ENCODE assay signal across 21 cellular contexts in genomic region chr2:48165066-48165753, GRCh38.
"Had no signal": no experiment of that assay in that cellular context is flagged by ENCODE, and none has a peak within 500 bp of the region (broad histone marks: within the 10 kb centered on the region; RNA-seq: fewer than 3 reads in every experiment).

No MANE protein-coding gene starts in this region.

- DNase-seq: activated CD4-positive, alpha-beta memory T cell treated with anti-CD3 and anti-CD28 coated beads for 36 hours; activated CD4-positive, alpha-beta T cell treated with anti-CD3 and anti-CD28 coated beads for 4 hours; activated CD8-positive, alpha-beta memory T cell treated with anti-CD3 and anti-CD28 coated beads, Interleukin-2, amount 10 ng/mL, durations not matched to agents 7 days and 5 days; amniotic stem cell; dermis blood vessel endothelial cell; effector memory CD4-positive, alpha-beta T cell; esophagus squamous epithelium; foreskin fibroblast; left cardiac atrium; lower lobe of right lung; naive thymus-derived CD8-positive, alpha-beta T cell; retina; spleen; stimulated activated CD4-positive, alpha-beta T cell treated with anti-CD3 and anti-CD28 coated beads, Interleukin-4, amount 100 ng/mL, for 4 hours; upper lobe of left lung had no signal

- H3K4me3 Mint-ChIP-seq: activated CD4-positive, alpha-beta memory T cell treated with anti-CD3 and anti-CD28 coated beads for 36 hours; activated CD8-positive, alpha-beta memory T cell treated with anti-CD3 and anti-CD28 coated beads, Interleukin-2, amount 10 ng/mL, durations not matched to agents 7 days and 5 days; activated naive CD8-positive, alpha-beta T cell; naive thymus-derived CD8-positive, alpha-beta T cell; stimulated activated memory B cell treated with anti-CD40 and anti-IgM and Interleukin-4, amounts not matched to agents 10 μg/mL and 1 μg/mL and 100 μg/mL, for 72 hours; T-helper 1 cell treated with Interleukin-12 subunit alpha and Interleukin-12 subunit beta and Interleukin-4 antibody, amounts not matched to agents 30 μg/mL and 1 μg/mL, for 36 hours; WTC11 had no signal

- H3K36me3 Mint-ChIP-seq: stimulated activated memory B cell treated with anti-CD40 and anti-IgM and Interleukin-4, amounts not matched to agents 10 μg/mL and 1 μg/mL and 100 μg/mL, for 72 hours had no signal

- H3K36me3 ChIP-seq: esophagus squamous epithelium, lower lobe of right lung, spleen, thoracic aorta, upper lobe of left lung had no signal

- H3K27ac Mint-ChIP-seq: activated CD4-positive, alpha-beta memory T cell treated with anti-CD3 and anti-CD28 coated beads for 36 hours; activated CD8-positive, alpha-beta memory T cell treated with anti-CD3 and anti-CD28 coated beads, Interleukin-2, amount 10 ng/mL, durations not matched to agents 7 days and 5 days; activated naive CD8-positive, alpha-beta T cell; naive thymus-derived CD8-positive, alpha-beta T cell; stimulated activated memory B cell treated with anti-CD40 and anti-IgM and Interleukin-4, amounts not matched to agents 10 μg/mL and 1 μg/mL and 100 μg/mL, for 72 hours; T-helper 1 cell treated with Interleukin-12 subunit alpha and Interleukin-12 subunit beta and Interleukin-4 antibody, amounts not matched to agents 30 μg/mL and 1 μg/mL, for 36 hours; WTC11 had no signal

- H3K27me3 ChIP-seq: esophagus squamous epithelium, hepatocyte, spleen, upper lobe of left lung had no signal

- H3K9me3 ChIP-seq: esophagus squamous epithelium, lower lobe of right lung, thoracic aorta had no signal

- H3K4me1 Mint-ChIP-seq: activated CD8-positive, alpha-beta memory T cell treated with anti-CD3 and anti-CD28 coated beads, Interleukin-2, amount 10 ng/mL, durations not matched to agents 7 days and 5 days; stimulated activated memory B cell treated with anti-CD40 and anti-IgM and Interleukin-4, amounts not matched to agents 10 μg/mL and 1 μg/mL and 100 μg/mL, for 72 hours had no signal

- H3K4me1 ChIP-seq: esophagus squamous epithelium, lower lobe of right lung, upper lobe of left lung had no signal

- H3K4me3 ChIP-seq: esophagus squamous epithelium, hepatocyte, lower lobe of right lung, spleen, thoracic aorta, upper lobe of left lung had no signal

- H3K27me3 Mint-ChIP-seq: activated CD4-positive, alpha-beta memory T cell treated with anti-CD3 and anti-CD28 coated beads for 36 hours; activated naive CD8-positive, alpha-beta T cell; stimulated activated memory B cell treated with anti-CD40 and anti-IgM and Interleukin-4, amounts not matched to agents 10 μg/mL and 1 μg/mL and 100 μg/mL, for 72 hours had no signal

- ATAC-seq: activated CD8-positive, alpha-beta memory T cell treated with anti-CD3 and anti-CD28 coated beads, Interleukin-2, amount 10 ng/mL, durations not matched to agents 7 days and 5 days; left cardiac atrium; lower lobe of right lung; naive thymus-derived CD8-positive, alpha-beta T cell; stimulated activated memory B cell treated with anti-CD40 and anti-IgM and Interleukin-4, amounts not matched to agents 10 μg/mL and 1 μg/mL and 100 μg/mL, for 72 hours; WTC11 had no signal

- H3K27ac ChIP-seq: esophagus squamous epithelium, hepatocyte, lower lobe of right lung, thoracic aorta had no signal
